Comparison of ENCODE assay signal across 14 cellular contexts in the genomic region with DNA sequence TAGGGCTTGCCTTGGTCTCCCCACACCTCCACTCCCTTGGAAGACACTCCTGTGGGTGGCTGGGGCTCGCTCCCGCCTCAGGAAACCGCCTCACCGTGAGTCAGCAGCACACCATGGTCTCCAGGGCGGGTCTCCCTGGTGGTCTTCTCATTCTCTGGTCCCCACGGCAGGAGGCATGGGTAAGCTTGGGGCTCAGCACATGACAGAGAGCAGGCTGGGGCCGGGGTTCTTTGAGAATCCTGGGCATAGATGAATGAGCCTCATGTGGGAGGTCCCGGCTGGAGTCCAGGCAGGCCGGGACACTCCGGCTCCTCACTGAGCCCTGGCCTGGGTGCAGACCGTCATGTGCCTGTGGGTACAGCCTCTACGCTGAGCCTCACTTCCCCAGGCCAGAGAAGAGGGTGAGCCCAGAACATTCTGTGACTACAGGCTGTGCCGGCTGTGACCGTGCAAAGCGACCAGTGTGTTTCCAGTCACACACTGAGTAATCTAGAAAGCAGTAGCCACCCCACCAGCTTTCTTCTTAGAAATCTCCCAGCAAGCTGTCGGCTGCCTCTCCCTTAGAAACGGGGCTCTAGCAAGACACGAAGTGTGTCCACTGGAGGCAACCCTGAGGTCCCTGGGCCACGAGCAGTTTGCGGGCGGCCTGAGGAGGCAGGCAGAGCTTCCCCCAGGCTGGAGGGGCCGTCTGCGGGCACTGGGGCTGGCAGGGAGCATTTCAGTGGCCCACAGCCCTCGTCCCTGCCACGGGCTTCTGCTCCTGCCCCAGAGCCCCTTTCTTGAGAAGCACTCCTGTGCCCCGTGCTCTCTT.
DNase-seq lines count a peak whose midpoint lies in the region; ATAC-seq, FAIRE-seq and TF ChIP-seq lines count a peak whose summit lies in the region.
"Had no signal": no experiment of that assay in that cellular context is flagged by ENCODE, and none has a peak within 500 bp of the region (broad histone marks: within the 10 kb centered on the region; RNA-seq: fewer than 3 reads in every experiment).

No MANE protein-coding gene starts in this region.

- no peak overlapping the region for H2BK15ac ChIP-seq in mesendoderm (replicated peaks; ENCODE audit: low read depth)

- peak overlapping the region; percentile 54 for H3K27ac Mint-ChIP-seq in activated CD8-positive, alpha-beta memory T cell treated with anti-CD3 and anti-CD28 coated beads, Interleukin-2, amount 10 ng/mL, durations not matched to agents 7 days and 5 days
- H3K27ac Mint-ChIP-seq: activated naive CD8-positive, alpha-beta T cell treated with anti-CD3 and anti-CD28 coated beads for 36 hours had no signal

- H3K9ac ChIP-seq in GM12878 (ENCODE audit: control insufficient read depth, insufficient read depth, low read length), result no peak overlapping the region
- H3K9ac ChIP-seq in mesendoderm (ENCODE audit: low read length), result no peak overlapping the region

- no peaks in the 10 kb centered on the region for H3K9me3 ChIP-seq in GM12878 (replicated peaks; ENCODE audit: control insufficient read depth, insufficient read depth, low read length)
- no peaks in the 10 kb centered on the region for H3K9me3 ChIP-seq in testis
- H3K9me3 ChIP-seq: sigmoid colon, thyroid gland had no signal

- no peaks in the 10 kb centered on the region for H3K36me3 ChIP-seq in GM12878 (ENCODE audit: control insufficient read depth in 2 of 2, insufficient read depth in 2 of 2, low read length in 1 of 2)
- H3K36me3 ChIP-seq in mesendoderm (ENCODE audit: control insufficient read depth, insufficient read depth, low read length), result no peaks in the 10 kb centered on the region
- H3K36me3 ChIP-seq in testis (ENCODE audit: low read depth, missing control alignments), result no peaks in the 10 kb centered on the region
- H3K36me3 ChIP-seq: sigmoid colon, thyroid gland had no signal

- TF ChIP-seq RAD21 in GM12878 (IDR thresholded peaks at IDR 0.05; ENCODE audit: insufficient read depth, low read depth, low read length), result no peak

- H3K9me3 Mint-ChIP-seq in activated CD8-positive, alpha-beta memory T cell treated with anti-CD3 and anti-CD28 coated beads, Interleukin-2, amount 10 ng/mL, durations not matched to agents 7 days and 5 days (ENCODE audit: low read depth), result no peaks in the 10 kb centered on the region
- H3K9me3 Mint-ChIP-seq: activated naive CD8-positive, alpha-beta T cell treated with anti-CD3 and anti-CD28 coated beads for 36 hours had no signal

- in situ Hi-C loops in GM12878 (cut with MboI), result no loop called here

- SMC1A ChIA-PET in GM12878 (lab: Charles Lee; ENCODE audit: uncharacterized antibody, unreplicated experiment), result interaction anchor here (3.6 kb wide), 1 partner anchor 14 kb away, joined by 10 read pairs; no protein-coding TSS in a partner anchor

- H2BK5ac ChIP-seq in mesendoderm (ENCODE audit: low read length), result no peak overlapping the region

- no peaks in the 10 kb centered on the region for H3K36me3 Mint-ChIP-seq in activated CD8-positive, alpha-beta memory T cell treated with anti-CD3 and anti-CD28 coated beads, Interleukin-2, amount 10 ng/mL, durations not matched to agents 7 days and 5 days
- H3K36me3 Mint-ChIP-seq: activated naive CD8-positive, alpha-beta T cell treated with anti-CD3 and anti-CD28 coated beads for 36 hours had no signal

- no peak for TF ChIP-seq CTCF in GM12878 (IDR thresholded peaks at IDR 0.05 in 2 of 3, conservative IDR thresholded peaks at IDR 0.05 in 1 of 3; ENCODE audit: control insufficient read depth in 2 of 3, extremely low read depth in 1 of 3, insufficient read depth in 1 of 3, low read depth in 3 of 3, low read length in 3 of 3)
- no peak for TF ChIP-seq CTCF in testis (IDR thresholded peaks at IDR 0.05)

- FAIRE-seq in GM12878 (lab: Jason Lieb, UNC), result no peak

- H3K4me3 ChIP-seq in GM12878 (no peak overlapping the region), mesendoderm (ENCODE audit: low read length) (no peak overlapping the region), testis (no peak overlapping the region)
- H3K4me3 ChIP-seq: sigmoid colon, thyroid gland had no signal

- intact Hi-C loops in GM12878 (cut with micrococcal nuclease; ENCODE audit: unreplicated experiment), result no loop called here
- intact Hi-C loops in testis (cut with DNase I; ENCODE audit: low total_unique reads), result no loop called here

- H3K27me3 ChIP-seq in GM12878 (replicated peaks in 1 of 2; ENCODE audit: control insufficient read depth in 2 of 2, insufficient read depth in 2 of 2, low read length in 1 of 2), result no peaks in the 10 kb centered on the region; a peak in 2 of 4 replicates
- H3K27me3 ChIP-seq in mesendoderm (ENCODE audit: insufficient read depth, low read length, poor library complexity), result no peaks in the 10 kb centered on the region
- no peaks in the 10 kb centered on the region for H3K27me3 ChIP-seq in testis
- H3K27me3 ChIP-seq: sigmoid colon, thyroid gland had no signal

- H3K27me3 Mint-ChIP-seq in activated CD8-positive, alpha-beta memory T cell treated with anti-CD3 and anti-CD28 coated beads, Interleukin-2, amount 10 ng/mL, durations not matched to agents 7 days and 5 days, result peaks cover 8% of the 10 kb centered on the region
- H3K27me3 Mint-ChIP-seq: activated naive CD8-positive, alpha-beta T cell treated with anti-CD3 and anti-CD28 coated beads for 36 hours had no signal

- peak; percentile 67 for ATAC-seq in activated CD8-positive, alpha-beta memory T cell treated with anti-CD3 and anti-CD28 coated beads, Interleukin-2, amount 10 ng/mL, durations not matched to agents 7 days and 5 days
- ATAC-seq in GM12878, result peak; percentile 55

- no peak overlapping the region for H3K27ac ChIP-seq in GM12878 (ENCODE audit: control insufficient read depth, insufficient read depth)
- no peak overlapping the region for H3K27ac ChIP-seq in mesendoderm (ENCODE audit: low read depth, low read length)
- H3K27ac ChIP-seq in testis, result peak overlapping the region; percentile 82 to 89
- H3K27ac ChIP-seq: sigmoid colon, thyroid gland had no signal

- WGBS in GM12878 (ENCODE audit: insufficient coverage, insufficient replicate concordance, low lambda C conversion rate, missing lambda C conversion rate), result 44% methylated on average over 26 of the region's 26 CpGs
- WGBS in mesendoderm (ENCODE audit: extremely low coverage, insufficient coverage, low lambda C conversion rate), result no CpG with 5 or more reads among the region's 26 CpGs
- WGBS in testis, 2 donors, result 54 to 74% methylated on average over 13 to 26 of the region's 26 CpGs

- no peaks in the 10 kb centered on the region for H4K20me1 ChIP-seq in GM12878 (ENCODE audit: control insufficient read depth, insufficient read depth)

- no peak overlapping the region for H4K8ac ChIP-seq in mesendoderm (ENCODE audit: low read depth, low read length)

- no TSS peak for BruUV-seq in GM12878 (replicated peaks; lab: Mats Ljungman, UMichigan)

- H3K4me2 ChIP-seq in GM12878 (ENCODE audit: control insufficient read depth, insufficient read depth), result no peak overlapping the region
- no peak overlapping the region for H3K4me2 ChIP-seq in mesendoderm (ENCODE audit: low read length)

- H3K4me3 Mint-ChIP-seq in activated CD8-positive, alpha-beta memory T cell treated with anti-CD3 and anti-CD28 coated beads, Interleukin-2, amount 10 ng/mL, durations not matched to agents 7 days and 5 days, result no peak overlapping the region
- H3K4me3 Mint-ChIP-seq: activated naive CD8-positive, alpha-beta T cell treated with anti-CD3 and anti-CD28 coated beads for 36 hours had no signal

- H3K79me1 ChIP-seq in mesendoderm (ENCODE audit: low read length), result no peaks in the 10 kb centered on the region

- H3K56ac ChIP-seq in mesendoderm (ENCODE audit: low read length), result peak overlapping the region; percentile 62

- no peak overlapping the region for H2AFZ ChIP-seq in GM12878 (ENCODE audit: control insufficient read depth, low read depth, low read length)

- H4K5ac ChIP-seq in mesendoderm (ENCODE audit: low read length), result no peak overlapping the region

- no peak overlapping the region for H3K4ac ChIP-seq in mesendoderm (ENCODE audit: low read depth, low read length)

- H2AK5ac ChIP-seq in mesendoderm (ENCODE audit: low read length), result peak overlapping the region; percentile 74

- no peak overlapping the region for H2BK120ac ChIP-seq in mesendoderm (ENCODE audit: low read depth, low read length)

- H3K4me1 Mint-ChIP-seq in activated CD8-positive, alpha-beta memory T cell treated with anti-CD3 and anti-CD28 coated beads, Interleukin-2, amount 10 ng/mL, durations not matched to agents 7 days and 5 days, result peaks cover 21% of the 10 kb centered on the region
- H3K4me1 Mint-ChIP-seq: activated naive CD8-positive, alpha-beta T cell treated with anti-CD3 and anti-CD28 coated beads for 36 hours had no signal

- no peak for TF ChIP-seq EP300 in GM12878 (IDR thresholded peaks at IDR 0.05; ENCODE audit: borderline replicate concordance in 1 of 2, control insufficient read depth in 1 of 2, low read depth in 2 of 2, low read length in 2 of 2)

- DNase-seq in activated CD8-positive, alpha-beta memory T cell treated with anti-CD3 and anti-CD28 coated beads, Interleukin-2, amount 10 ng/mL, durations not matched to agents 7 days and 5 days, result peak; percentile 49
- no peak for DNase-seq in activated CD8-positive, alpha-beta memory T cell treated with anti-CD3 and anti-CD28 coated beads for 24 hours
- no peak for DNase-seq in GM12878 (ENCODE audit: low read depth, low spot score)
- DNase-seq in mesendoderm, result no peak
- peak; percentile 85 for DNase-seq in testis
- no peak for DNase-seq in stimulated activated CD4-positive, alpha-beta T cell treated with anti-CD3 and anti-CD28 coated beads, Interleukin-15, amount 100 ng/mL, for 24 hours
- no peak for DNase-seq in NCI-H1105 treated with DMSO at 0.1 percent for 48 hours (lab: John Stamatoyannopoulos, UW)
- no peak for DNase-seq in dedifferentiated amniotic fluid mesenchymal stem cell (ENCODE audit: extremely low spot score)
- DNase-seq: ACHN; activated naive CD8-positive, alpha-beta T cell treated with anti-CD3 and anti-CD28 coated beads for 36 hours; cerebellar nuclear complex; NCI-H2081 treated with DMSO at 0.1 percent for 48 hours; sigmoid colon; thyroid gland had no signal

- H3K4me1 ChIP-seq in GM12878 (ENCODE audit: control insufficient read depth, insufficient read depth, low read length) (no peaks in the 10 kb centered on the region), mesendoderm (ENCODE audit: control insufficient read depth, low read depth, low read length) (peaks cover 11% of the 10 kb centered on the region), testis (peaks cover 31% of the 10 kb centered on the region)
- H3K4me1 ChIP-seq: thyroid gland had no signal

- H3K23ac ChIP-seq in mesendoderm (ENCODE audit: low read length), result peak overlapping the region; percentile 15

- POLR2A ChIA-PET in GM12878 (lab: Charles Lee), result interaction anchor here (1.4 kb wide), 1 partner anchor 15 kb away, joined by 3 read pairs; no protein-coding TSS in a partner anchor

- RAD21 ChIA-PET in GM12878 (lab: Charles Lee; ENCODE audit: unreplicated experiment), result no interaction called here

- CTCF ChIA-PET in activated CD8-positive, alpha-beta memory T cell treated with anti-CD3 and anti-CD28 coated beads, Interleukin-2, amount 10 ng/mL, durations not matched to agents 7 days and 5 days (lab: Charles Lee), result interaction anchor here (1.4 kb wide), 1 partner anchor 102 kb away, joined by 4 read pairs; no protein-coding TSS in a partner anchor
- CTCF ChIA-PET in GM12878 (lab: Yijun Ruan, JAX), result no interaction called here

- TF ChIP-seq POLR2A in GM12878 (IDR thresholded peaks at IDR 0.05; ENCODE audit: low read depth, low read length) (no peak), testis (IDR thresholded peaks at IDR 0.05) (no peak)

- H3K79me2 ChIP-seq in GM12878 (ENCODE audit: control insufficient read depth, insufficient read depth, low read length), result no peaks in the 10 kb centered on the region
- H3K79me2 ChIP-seq in mesendoderm (ENCODE audit: control insufficient read depth, insufficient read depth, low read length), result no peaks in the 10 kb centered on the region

- H3K18ac ChIP-seq in mesendoderm (ENCODE audit: low read length), result peak overlapping the region; percentile 33

Comparison
In these comparisons a context has a peak if more than half of its experiments do, and no peak if none do; other contexts are left out.
1. DNase-seq: peak in activated CD8-positive, alpha-beta memory T cell treated with anti-CD3 and anti-CD28 coated beads, Interleukin-2, amount 10 ng/mL, durations not matched to agents 7 days and 5 days (single experiment) and testis (single experiment); none in activated CD8-positive, alpha-beta memory T cell treated with anti-CD3 and anti-CD28 coated beads for 24 hours (single experiment), GM12878 (single experiment), mesendoderm (single experiment), stimulated activated CD4-positive, alpha-beta T cell treated with anti-CD3 and anti-CD28 coated beads, Interleukin-15, amount 100 ng/mL, for 24 hours (single experiment), NCI-H1105 treated with DMSO at 0.1 percent for 48 hours (single experiment) and dedifferentiated amniotic fluid mesenchymal stem cell (single experiment).
2. H3K27ac ChIP-seq: peak in testis (2 of 2); none in GM12878 (single experiment) and mesendoderm (single experiment).